In genomic region chr6:118705799-118706481, GRCh38 we compare ENCODE assay signal across 8 cellular contexts. TPM values are rescaled to one million over a fixed set of nuclear protein-coding genes. Genes with fewer than 3 reads are reported as not detected.
DNase-seq lines count a peak whose midpoint lies in the region; ATAC-seq, FAIRE-seq and TF ChIP-seq lines count a peak whose summit lies in the region.

No MANE protein-coding gene starts in this region.

- POLR2A ChIA-PET in AG04450 (lab: Yijun Ruan, JAX), result no interaction called here
- POLR2A ChIA-PET in T-cell (lab: Charles Lee), result interaction anchor here (0.6 to 0.7 kb wide), 3 partner anchors 54 to 191 kb away, joined by 3 to 4 read pairs (median 4); partner anchors contain the start of gene CEP85L (in 1 of the 2)

- ATAC-seq in GM18511 (IDR thresholded peaks at IDR 0.05; ENCODE audit: unreplicated experiment) (peak; percentile 35), HG02973 (IDR thresholded peaks at IDR 0.05; ENCODE audit: unreplicated experiment) (peak; percentile 38), T-cell (replicated peaks in 1 of 4) (peak in 1 of 4 experiments; percentile 11), gastrocnemius medialis (peak in 1 of 2 donors; percentile 13)

- H3K27me3 Mint-ChIP-seq in T-cell, result no peaks in the 10 kb centered on the region

- H3K36me3 Mint-ChIP-seq in T-cell, result peaks cover 28% of the 10 kb centered on the region

- H3K4me1 Mint-ChIP-seq in T-cell, result peaks cover 75 to 86% (median 78%) of the 10 kb centered on the region in 3 donors

- in situ Hi-C loops in gastrocnemius medialis (cut with MboI; ENCODE audit: low sequenced_read_pairs in 4 of 4), result no loop called here

- no peak overlapping the region for H3K9ac ChIP-seq in fibroblast of lung (ENCODE audit: insufficient read depth, low read length)

- peak overlapping the region; percentile 43 for H3K4me3 ChIP-seq in AG04450 (ENCODE audit: low read depth, low read length)
- peak overlapping the region; percentile 11 to 50 (median 24) for H3K4me3 ChIP-seq in fibroblast of lung (replicated peaks in 1 of 4; ENCODE audit: control extremely low read depth in 1 of 4, insufficient read depth in 1 of 4, low read depth in 3 of 4, low read length in 4 of 4)
- peak overlapping the region; percentile 5 to 26 (median 12) for H3K4me3 ChIP-seq in gastrocnemius medialis

- H3K79me2 ChIP-seq in fibroblast of lung (ENCODE audit: control insufficient read depth, insufficient read depth, low read length), result no peaks in the 10 kb centered on the region

- FAIRE-seq in frontal cortex (lab: Jason Lieb, UNC), result no peak

- H3K27ac Mint-ChIP-seq in T-cell, result peak overlapping the region; percentile 98

- peak overlapping the region; percentile 78 to 91 (median 81) for H3K4me3 Mint-ChIP-seq in T-cell

- no peak for TF ChIP-seq POLR2A in gastrocnemius medialis (IDR thresholded peaks at IDR 0.05)

- peak overlapping the region; percentile 61 for H3K4me2 ChIP-seq in fibroblast of lung (ENCODE audit: extremely low read depth, insufficient read depth, low read length)

- H3K27me3 ChIP-seq in AG04450 (ENCODE audit: control insufficient read depth, insufficient read depth, low read length), result no peaks in the 10 kb centered on the region
- no peaks in the 10 kb centered on the region for H3K27me3 ChIP-seq in fibroblast of lung (ENCODE audit: control insufficient read depth, insufficient read depth, low read length)
- no peaks in the 10 kb centered on the region for H3K27me3 ChIP-seq in gastrocnemius medialis

- DNase-seq in AG04450 (ENCODE audit: low read depth, low spot score) (no peak), T-cell (no peak), fibroblast of lung (ENCODE audit: low read depth in 2 of 2) (peak; percentile 50 to 92), gastrocnemius medialis (no peak), DMS153 (lab: John Stamatoyannopoulos, UW) (no peak), frontal cortex (ENCODE audit: low spot score in 2 of 2) (no peak)

- H3K27ac ChIP-seq in AG04450 (ENCODE audit: low read depth, low read length) (peak overlapping the region; percentile 47), fibroblast of lung (ENCODE audit: insufficient read depth, low read length) (peak overlapping the region; percentile 57), gastrocnemius medialis (peak overlapping the region; percentile 19 to 45 (median 37))

- TF ChIP-seq CTCF in AG04450 (IDR thresholded peaks at IDR 0.05; ENCODE audit: low read depth, low read length) (no peak), fibroblast of lung (conservative IDR thresholded peaks at IDR 0.05 in 1 of 2, IDR thresholded peaks at IDR 0.05 in 1 of 2; ENCODE audit: low read depth in 1 of 2, low read length in 2 of 2) (no peak), gastrocnemius medialis (IDR thresholded peaks at IDR 0.05 in 4 of 5, conservative IDR thresholded peaks at IDR 0.05 in 1 of 5) (no peak)

- intact Hi-C loops in gastrocnemius medialis (cut with DNase I; ENCODE audit: low total_unique reads), result loop anchor here (5.0 kb wide), 1 partner anchor 1029 kb away; the partner anchor contains the start of gene NUS1

- CTCF ChIA-PET in AG04450 (lab: Charles Lee) (interaction anchor here (0.6 to 1.4 kb wide), 2 partner anchors 23 to 95 kb away, joined by 3 to 5 read pairs; no protein-coding TSS in a partner anchor), T-cell (lab: Charles Lee) (interaction anchor here (0.6 to 5.1 kb wide), 7 partner anchors 8 to 601 kb away, joined by 3 to 37 read pairs (median 4); no protein-coding TSS in a partner anchor)

- H3K9me3 ChIP-seq in AG04450 (ENCODE audit: control insufficient read depth, insufficient read depth, low read length), result no peaks in the 10 kb centered on the region
- H3K9me3 ChIP-seq in fibroblast of lung (ENCODE audit: control insufficient read depth, insufficient read depth, low read depth, low read length), result no peaks in the 10 kb centered on the region
- H3K9me3 ChIP-seq in gastrocnemius medialis, result no peaks in the 10 kb centered on the region

- peaks cover 0 to 5% (median 0%) of the 10 kb centered on the region in 3 donors for H3K9me3 Mint-ChIP-seq in T-cell

- H3K36me3 ChIP-seq in fibroblast of lung (ENCODE audit: control insufficient read depth, insufficient read depth, low read length) (no peaks in the 10 kb centered on the region), gastrocnemius medialis (no peaks in the 10 kb centered on the region)

- H3K4me1 ChIP-seq in fibroblast of lung (ENCODE audit: control insufficient read depth, extremely low read depth, insufficient read depth, low read length) (peaks cover 22% of the 10 kb centered on the region), gastrocnemius medialis (peaks cover 44 to 45% of the 10 kb centered on the region in 2 donors)

- no peaks in the 10 kb centered on the region for H4K20me1 ChIP-seq in fibroblast of lung (ENCODE audit: control insufficient read depth, extremely low read depth, insufficient read depth, low read length)

- peak overlapping the region; percentile 56 for H2AFZ ChIP-seq in fibroblast of lung (ENCODE audit: low read length)

RNA-seq across cellular contexts. Expression of gene CEP85L, which starts 54.5 kb away (rescaled TPM):
- polyA plus RNA-seq in AG04450 (2011; rRNA removed), result 7.4 and 7.5 TPM in 2 replicates
- 31.1 and 49.6 TPM in 2 replicates for polyA minus RNA-seq in AG04450 (2011; rRNA and poly(A)+ RNA removed)
- total RNA-seq in T-cell, result 100 to 1,000 TPM in 1 of 5 donors, 10 to 100 TPM in 4; 49.7 to 101 (median 53.5) TPM
- 18.5 and 22.0 TPM in 2 replicates for total RNA-seq in fibroblast of lung
- 6.4 and 7.3 TPM in 2 replicates for polyA plus RNA-seq in fibroblast of lung
- polyA plus RNA-seq in fibroblast of lung (2012), result 3.2 and 4.7 TPM in 2 replicates
- 8.4 and 23.9 TPM in 2 replicates for polyA minus RNA-seq in fibroblast of lung (ENCODE audit: low replicate concordance)
- 10 to 100 TPM; 15.6 to 22.8 (median 21.9) TPM for total RNA-seq in gastrocnemius medialis
- 42.4 TPM for total RNA-seq in frontal cortex

Comparison
In these comparisons a context has a peak if more than half of its experiments do, and no peak if none do; other contexts are left out.
1. DNase-seq: peak in fibroblast of lung (2 of 2); none in AG04450 (single experiment), T-cell (0 of 34), gastrocnemius medialis (0 of 2), DMS153 (single experiment) and frontal cortex (0 of 2).
2. Peak in every context shown above with its lines, with median percentiles within 50 percentile points of each other: H3K27ac ChIP-seq and H3K4me3 ChIP-seq.